Comparison of ENCODE assay signal across 15 cellular contexts in genomic region chr4:177220376-177220775, GRCh38.
A peak's percentile ranks its signal among the peaks of the same experiment; 100 is the strongest.
DNase-seq lines count a peak whose midpoint lies in the region.
"Had no signal": no experiment of that assay in that cellular context is flagged by ENCODE, and none has a peak within 500 bp of the region (broad histone marks: within the 10 kb centered on the region; RNA-seq: fewer than 3 reads in every experiment).

No MANE protein-coding gene starts in this region.

- WGBS in GM23248 (ENCODE audit: low coverage in 1 of 2, low lambda C conversion rate in 2 of 2, missing lambda C conversion rate in 2 of 2), 2 experiments = 52 to 56% methylated on average over 4 of the region's 4 CpGs

- H4K20me1 ChIP-seq in GM23248 (ENCODE audit: insufficient read depth) = no peaks in the 10 kb centered on the region

- H2AFZ ChIP-seq in GM23248 = no peak overlapping the region

- no peaks in the 10 kb centered on the region for H3K36me3 ChIP-seq in GM23248 (ENCODE audit: low read depth)
- H3K36me3 ChIP-seq in effector memory CD4-positive, alpha-beta T cell (ENCODE audit: control insufficient read depth, insufficient read depth, low read length) = no peaks in the 10 kb centered on the region
- H3K36me3 ChIP-seq: ascending aorta, SJCRH30 had no signal

- no peak overlapping the region for H3K9ac ChIP-seq in GM23248

- in situ Hi-C loops in GM23248 (cut with MboI) = no loop called here

- peaks cover 12% of the 10 kb centered on the region for H3K4me1 ChIP-seq in GM23248 (ENCODE audit: insufficient read depth)
- no peaks in the 10 kb centered on the region for H3K4me1 ChIP-seq in effector memory CD4-positive, alpha-beta T cell (ENCODE audit: control insufficient read depth, insufficient read depth, low read length, poor library complexity, severe bottlenecking)
- H3K4me1 ChIP-seq: ascending aorta, SJCRH30 had no signal

- H3K79me2 ChIP-seq in GM23248 (ENCODE audit: insufficient read depth) = no peaks in the 10 kb centered on the region

- H3K4me3 ChIP-seq in GM23248 = no peak overlapping the region
- no peak overlapping the region for H3K4me3 ChIP-seq in effector memory CD4-positive, alpha-beta T cell (ENCODE audit: insufficient read depth, low read depth, low read length, poor library complexity, severe bottlenecking)
- H3K4me3 ChIP-seq: ascending aorta, SJCRH30 had no signal

- H3K27ac ChIP-seq in GM23248 = no peak overlapping the region
- H3K27ac ChIP-seq in effector memory CD4-positive, alpha-beta T cell (ENCODE audit: insufficient read depth, low read length, poor library complexity, severe bottlenecking) = no peak overlapping the region
- H3K27ac ChIP-seq: ascending aorta, SJCRH30 had no signal

- peaks cover 3% of the 10 kb centered on the region; the same call in 1 of the 2 replicates for H3K9me2 ChIP-seq in GM23248 (ENCODE audit: insufficient read depth)

- no peaks in the 10 kb centered on the region for H3K27me3 ChIP-seq in GM23248 (replicated peaks; ENCODE audit: insufficient read depth)
- H3K27me3 ChIP-seq in effector memory CD4-positive, alpha-beta T cell (replicated peaks; ENCODE audit: control insufficient read depth, insufficient read depth, low read length, poor library complexity, severe bottlenecking) = no peaks in the 10 kb centered on the region
- H3K27me3 ChIP-seq: ascending aorta, SJCRH30 had no signal

- H3F3A ChIP-seq in GM23248 (ENCODE audit: insufficient read depth) = no peaks in the 10 kb centered on the region

- H3K4me2 ChIP-seq in GM23248 (ENCODE audit: unreplicated experiment) = no peak overlapping the region

- DNase-seq in GM23248 (peak; percentile 71), NCI-H226 (peak; percentile 20), dermis blood vessel endothelial cell (peak; percentile 37), renal cortical epithelial cell (ENCODE audit: low read depth) (peak; percentile 33), NCI-H187 treated with DMSO at 0.1 percent for 48 hours (lab: John Stamatoyannopoulos, UW) (no peak), NK-92 (lab: John Stamatoyannopoulos, UW; ENCODE audit: unreplicated experiment) (no peak)
- no peak for DNase-seq in effector memory CD4-positive, alpha-beta T cell
- DNase-seq: activated CD8-positive, alpha-beta memory T cell treated with anti-CD3 and anti-CD28 coated beads, Interleukin-2, amount 50 U/mL, for 48 hours; cortex of kidney; hypothalamus; left cardiac atrium; nephron progenitor cell; SJCRH30; T-helper 9 cell had no signal

- no peaks in the 10 kb centered on the region for H3K9me3 ChIP-seq in GM23248 (ENCODE audit: low read depth)
- no peaks in the 10 kb centered on the region for H3K9me3 ChIP-seq in effector memory CD4-positive, alpha-beta T cell (ENCODE audit: control insufficient read depth, low read length)
- H3K9me3 ChIP-seq: ascending aorta, SJCRH30 had no signal

Comparison
In these comparisons a context has a peak if more than half of its experiments do, and no peak if none do; other contexts are left out.
1. DNase-seq: peak in GM23248 (single experiment), NCI-H226 (single experiment), dermis blood vessel endothelial cell (single experiment) and renal cortical epithelial cell (single experiment); none in effector memory CD4-positive, alpha-beta T cell (0 of 3), NCI-H187 treated with DMSO at 0.1 percent for 48 hours (single experiment) and NK-92 (single experiment).